Comparison of ENCODE assay signal across 8 cellular contexts in genomic region chr3:15601399-15602145, GRCh38. TPM values are rescaled to one million over a fixed set of nuclear protein-coding genes. Genes with fewer than 3 reads are reported as not detected.
A peak's percentile ranks its signal among the peaks of the same experiment; 100 is the strongest.
DNase-seq lines count a peak whose midpoint lies in the region; ATAC-seq, FAIRE-seq and TF ChIP-seq lines count a peak whose summit lies in the region.

TSS of gene BTD (plus strand) at chr3:15601745. CDS start at chr3:15635440, 33,695 bp downstream.
TSS of gene HACL1 (minus strand) at chr3:15601569. CDS start at chr3:15601463, 106 bp downstream.

- H3K4me1 Mint-ChIP-seq in brain, result peaks cover 47% of the 10 kb centered on the region

- H3K36me3 ChIP-seq in SK-N-MC (ENCODE audit: insufficient read depth, low read length) (no peaks in the 10 kb centered on the region), iPS-18a (ENCODE audit: control insufficient read depth, low read depth, low read length) (peaks cover 20% of the 10 kb centered on the region), small intestine (ENCODE audit: control insufficient read depth in 2 of 2, insufficient read depth in 2 of 2, low read length in 2 of 2) (peaks cover 0 to 13% of the 10 kb centered on the region in 2 donors)

- H3K4me1 ChIP-seq in iPS-18a (ENCODE audit: control insufficient read depth, low read depth, low read length) (no peaks in the 10 kb centered on the region), small intestine (ENCODE audit: control insufficient read depth in 2 of 2, insufficient read depth in 1 of 2, low read depth in 1 of 2, low read length in 1 of 2) (peaks cover 2 to 3% of the 10 kb centered on the region in 2 donors)

- 0 to 1% (median 0%) methylated on average over 59 to 61 of the region's 61 CpGs for WGBS in small intestine, 3 donors

- peak within 1 kb of the TSS; percentile 95 to 100 (median 99) for H3K27ac Mint-ChIP-seq in brain

- peak in 1 of 2 experiments; percentile 61 for TF ChIP-seq CTCF in brain (conservative IDR thresholded peaks at IDR 0.05)

- H3K27ac ChIP-seq in SK-N-MC, result peak within 1 kb of the TSS; percentile 78; the same call in 1 of the 2 replicates
- H3K27ac ChIP-seq in iPS-18a (ENCODE audit: low read length), result peak within 1 kb of the TSS; percentile 82
- peak within 1 kb of the TSS; percentile 85 to 96 for H3K27ac ChIP-seq in small intestine (ENCODE audit: low read depth in 1 of 2, low read length in 1 of 2)

- H3K9me3 Mint-ChIP-seq in brain, result peaks cover 3 to 16% (median 10%) of the 10 kb centered on the region in 5 experiments

- H3K27me3 ChIP-seq in iPS-18a (ENCODE audit: control insufficient read depth, insufficient read depth, low read length), result no peaks in the 10 kb centered on the region
- H3K27me3 ChIP-seq in small intestine (ENCODE audit: control insufficient read depth in 2 of 2, insufficient read depth in 2 of 2, low read length in 2 of 2), result no peaks in the 10 kb centered on the region

- peaks cover 19% of the 10 kb centered on the region for H3K27me3 Mint-ChIP-seq in brain

- peak; percentile 98 for FAIRE-seq in GM18507 (lab: Jason Lieb, UNC)
- no peak for FAIRE-seq in small intestine (lab: Jason Lieb, UNC)

- peaks cover 57% of the 10 kb centered on the region for H3K36me3 Mint-ChIP-seq in brain

- H3K9me3 ChIP-seq in SK-N-MC (ENCODE audit: low read depth, low read length) (no peaks in the 10 kb centered on the region), iPS-18a (ENCODE audit: control insufficient read depth, low read depth, low read length) (no peaks in the 10 kb centered on the region), small intestine (ENCODE audit: control insufficient read depth, low read depth) (no peaks in the 10 kb centered on the region)

- DNase-seq in GM18507 (ENCODE audit: extremely low spot score, insufficient read length, low read depth) (peak; percentile 82), SK-N-MC (ENCODE audit: low read depth, low spot score) (peak; percentile 91), small intestine (peak; percentile 100), NCI-H2081 treated with DMSO at 0.1 percent for 48 hours (lab: John Stamatoyannopoulos, UW) (no peak), hippocampal formation (lab: John Stamatoyannopoulos, UW) (no peak)

- H3K4me3 Mint-ChIP-seq in brain, result peak within 1 kb of the TSS; percentile 100

- ATAC-seq in HG02970 (IDR thresholded peaks at IDR 0.05; ENCODE audit: low FRiP score, unreplicated experiment), result peak; percentile 96

- H3K9ac ChIP-seq in SK-N-MC (ENCODE audit: insufficient read length) (peak within 1 kb of the TSS; percentile 85), iPS-18a (ENCODE audit: low read length) (peak within 1 kb of the TSS; percentile 84)

- H3K4me3 ChIP-seq in SK-N-MC, result peak within 1 kb of the TSS; percentile 93
- H3K4me3 ChIP-seq in iPS-18a (ENCODE audit: low read length), result peak within 1 kb of the TSS; percentile 94
- H3K4me3 ChIP-seq in small intestine (ENCODE audit: low read depth in 1 of 2, low read length in 2 of 2), result peak within 1 kb of the TSS; percentile 72 to 87

RNA-seq across cellular contexts. Expression of gene BTD, which starts in this region (rescaled TPM):
- polyA plus RNA-seq in brain (ENCODE audit: insufficient read depth, low read depth, low replicate concordance) (16.5 TPM), small intestine (10 to 100 TPM; 20.6 to 37.6 (median 29.0) TPM)

RNA-seq across cellular contexts. Expression of gene HACL1, which starts in this region (rescaled TPM):
- polyA plus RNA-seq in brain (ENCODE audit: insufficient read depth, low read depth, low replicate concordance) (10.7 TPM), small intestine (100 to 1,000 TPM in 2 of 3 donors, 10 to 100 TPM in 1; 24.5 to 138 (median 121) TPM)

Comparison
In these comparisons a context has a peak if more than half of its experiments do, and no peak if none do; other contexts are left out.
1. DNase-seq: peak in GM18507 (single experiment), SK-N-MC (single experiment) and small intestine (single experiment); none in NCI-H2081 treated with DMSO at 0.1 percent for 48 hours (single experiment) and hippocampal formation (0 of 2).
2. Peak in every context shown above with its lines, with median percentiles within 50 percentile points of each other: H3K27ac ChIP-seq and H3K4me3 ChIP-seq.